8 cellular contexts compared by ENCODE assay signal in the genomic region with DNA sequence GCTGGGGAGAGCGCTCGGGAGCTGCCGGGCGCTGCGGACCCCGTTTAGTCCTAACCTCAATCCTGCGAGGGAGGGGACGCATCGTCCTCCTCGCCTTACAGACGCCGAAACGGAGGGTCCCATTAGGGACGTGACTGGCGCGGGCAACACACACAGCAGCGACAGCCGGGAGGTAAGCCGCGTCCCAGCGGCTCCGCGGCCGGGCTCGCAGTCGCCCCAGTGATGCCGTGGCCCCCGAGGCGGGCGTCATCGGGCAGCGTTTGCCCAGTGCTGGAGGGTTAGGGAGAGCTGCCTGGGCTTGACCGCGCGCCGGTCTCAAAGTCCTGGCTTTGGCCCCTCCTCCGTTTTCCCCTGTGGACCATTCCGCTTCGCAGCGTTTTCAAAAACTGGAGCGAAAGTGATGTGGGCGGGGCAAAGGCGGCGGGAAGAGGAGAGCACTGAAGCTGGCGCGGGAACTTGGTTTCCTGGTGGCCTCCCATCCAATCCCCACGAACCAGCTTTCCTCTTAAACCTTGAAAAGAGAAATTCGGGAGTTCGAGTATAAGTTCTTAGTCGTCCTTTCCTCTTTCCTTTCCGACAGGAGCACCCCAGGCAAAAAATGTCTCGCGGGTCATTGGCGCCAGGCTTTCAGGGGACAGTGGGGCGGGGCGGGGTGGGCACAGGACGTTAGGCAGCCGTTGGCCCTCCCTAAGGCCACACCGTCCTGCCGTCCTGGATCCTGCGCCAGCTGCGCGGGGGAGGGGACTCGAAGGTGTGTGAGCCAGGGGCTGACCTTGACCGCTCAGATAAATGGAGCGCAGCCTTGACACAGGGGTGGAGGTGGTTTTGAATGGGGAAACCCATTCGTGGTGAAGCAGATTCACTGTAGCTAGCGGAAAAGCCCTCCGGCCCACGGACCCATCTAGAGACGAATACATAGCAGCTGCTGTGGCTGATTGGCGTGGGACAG. TPM values are rescaled to one million over a fixed set of nuclear protein-coding genes. Genes with fewer than 3 reads are reported as not detected.
A peak's percentile ranks its signal among the peaks of the same experiment; 100 is the strongest.
DNase-seq lines count a peak whose midpoint lies in the region; ATAC-seq and TF ChIP-seq lines count a peak whose summit lies in the region.

No MANE protein-coding gene starts in this region.

- H3K27ac Mint-ChIP-seq in activated naive CD8-positive, alpha-beta T cell treated with anti-CD3 and anti-CD28 coated beads for 36 hours = peak overlapping the region; percentile 93

- no peak for TF ChIP-seq EP300 in upper lobe of left lung (IDR thresholded peaks at IDR 0.05)

- H4K20me1 ChIP-seq in MM.1S (ENCODE audit: insufficient read depth, low read length) (no peaks in the 10 kb centered on the region), osteoblast (ENCODE audit: insufficient read depth, low read length) (no peaks in the 10 kb centered on the region)

- TF ChIP-seq CTCF in GM10266 (IDR thresholded peaks at IDR 0.05; ENCODE audit: control insufficient read depth, insufficient read depth, low read depth, missing control alignments) (no peak), MM.1S (IDR thresholded peaks at IDR 0.05; ENCODE audit: low read length) (no peak), osteoblast (IDR thresholded peaks at IDR 0.05; ENCODE audit: extremely low read depth, low read depth, low read length) (no peak), upper lobe of left lung (IDR thresholded peaks at IDR 0.05) (no peak)

- ATAC-seq in Right ventricle myocardium superior (ENCODE audit: poor library complexity) = peak; percentile 95
- ATAC-seq in upper lobe of left lung (ENCODE audit: low FRiP score in 2 of 2) = peak; percentile 88 to 95

- H2AFZ ChIP-seq in MM.1S (ENCODE audit: low read length) (peak overlapping the region; percentile 68), osteoblast (ENCODE audit: low read length) (peak overlapping the region; percentile 96)

- CTCF ChIA-PET in HEK293T (lab: Yijun Ruan, JAX) = interaction anchor here (0.7 kb wide), 1 partner anchor 38 kb away, joined by 4 read pairs; no protein-coding TSS in a partner anchor

- no peaks in the 10 kb centered on the region for H3K27me3 ChIP-seq in MM.1S (replicated peaks; ENCODE audit: insufficient read depth, low read length)
- no peaks in the 10 kb centered on the region for H3K27me3 ChIP-seq in osteoblast (ENCODE audit: insufficient read depth, low read length)
- peaks cover 0 to 7% (median 0%) of the 10 kb centered on the region in 4 donors for H3K27me3 ChIP-seq in upper lobe of left lung

- H3K4me3 Mint-ChIP-seq in activated naive CD8-positive, alpha-beta T cell treated with anti-CD3 and anti-CD28 coated beads for 36 hours = peak overlapping the region; percentile 93

- H3K9ac ChIP-seq in MM.1S (ENCODE audit: low read length) = peak overlapping the region; percentile 99

- 3 to 4% methylated on average over 35 to 39 of the region's 72 CpGs for WGBS in upper lobe of left lung, 2 donors

- H3K4me1 ChIP-seq in MM.1S (ENCODE audit: low read length) = peaks cover 5% of the 10 kb centered on the region; the same call in 1 of the 2 replicates
- H3K4me1 ChIP-seq in osteoblast (ENCODE audit: insufficient read depth, low read length) = peaks cover 8% of the 10 kb centered on the region
- H3K4me1 ChIP-seq in upper lobe of left lung = peaks cover 5 to 21% (median 13%) of the 10 kb centered on the region in 4 donors

- H3K27ac ChIP-seq in MM.1S (ENCODE audit: low read length) (peak overlapping the region; percentile 95), osteoblast (ENCODE audit: low read depth, low read length) (peak overlapping the region; percentile 56), upper lobe of left lung (peak overlapping the region in 2 of 4 donors; percentile 30 to 62)

- H3K27me3 Mint-ChIP-seq in activated naive CD8-positive, alpha-beta T cell treated with anti-CD3 and anti-CD28 coated beads for 36 hours = peaks cover 55% of the 10 kb centered on the region

- H3K9me3 ChIP-seq in MM.1S (replicated peaks; ENCODE audit: insufficient read depth, low read length) (no peaks in the 10 kb centered on the region), osteoblast (ENCODE audit: low read depth, low read length) (no peaks in the 10 kb centered on the region), upper lobe of left lung (no peaks in the 10 kb centered on the region)

- H3K4me3 ChIP-seq in MM.1S (ENCODE audit: low read length) (peak overlapping the region; percentile 98), osteoblast (ENCODE audit: insufficient read depth, low read length) (peak overlapping the region; percentile 95), upper lobe of left lung (peak overlapping the region; percentile 43 to 88 (median 66))

- peaks cover 26% of the 10 kb centered on the region; the same call in 1 of the 2 replicates for H3F3A ChIP-seq in MM.1S (ENCODE audit: insufficient read depth, low read length)

- peaks cover 27% of the 10 kb centered on the region for H3K36me3 ChIP-seq in MM.1S (replicated peaks; ENCODE audit: insufficient read depth, low read length)
- no peaks in the 10 kb centered on the region for H3K36me3 ChIP-seq in osteoblast (ENCODE audit: insufficient read depth, low read length)
- no peaks in the 10 kb centered on the region for H3K36me3 ChIP-seq in upper lobe of left lung

- DNase-seq in GM10266 (ENCODE audit: extremely low spot score) (peak; percentile 78), HEK293T (ENCODE audit: extremely low spot score) (peak; percentile 60), MM.1S (peak; percentile 92), SHP77 treated with DMSO at 0.1 percent for 48 hours (lab: John Stamatoyannopoulos, UW) (peak; percentile 78), Right ventricle myocardium superior (peak; percentile 88), osteoblast (ENCODE audit: insufficient read length, low spot score, missing footprints) (peak; percentile 98), upper lobe of left lung (peak; percentile 84 to 91)
- peak; percentile 80 for DNase-seq in activated naive CD8-positive, alpha-beta T cell treated with anti-CD3 and anti-CD28 coated beads for 36 hours

- intact Hi-C loops in Right ventricle myocardium superior (cut with DNase I) = no loop called here

- H3K36me3 Mint-ChIP-seq in activated naive CD8-positive, alpha-beta T cell treated with anti-CD3 and anti-CD28 coated beads for 36 hours = peaks cover 45% of the 10 kb centered on the region

- H3K79me2 ChIP-seq in MM.1S (ENCODE audit: low read length) (peaks cover 52% of the 10 kb centered on the region), osteoblast (ENCODE audit: insufficient read depth, low read length) (peaks cover 32% of the 10 kb centered on the region)

- POLR2A ChIA-PET in HEK293T (lab: Yijun Ruan, JAX) = interaction anchor here (0.7 to 2.2 kb wide), 19 partner anchors 8 to 1469 kb away, joined by 3 to 10 read pairs (median 3); partner anchors contain the start of gene THOC1

- H3K9me2 ChIP-seq in MM.1S (replicated peaks; ENCODE audit: insufficient read depth, low read length) = no peaks in the 10 kb centered on the region

- no peak for TF ChIP-seq POLR2A in upper lobe of left lung (IDR thresholded peaks at IDR 0.05)

- H3K4me2 ChIP-seq in MM.1S (ENCODE audit: low read depth, low read length) (peak overlapping the region; percentile 66), osteoblast (ENCODE audit: insufficient read depth, low read length) (peak overlapping the region; percentile 93)

- peaks cover 10% of the 10 kb centered on the region for H3K9me3 Mint-ChIP-seq in activated naive CD8-positive, alpha-beta T cell treated with anti-CD3 and anti-CD28 coated beads for 36 hours

- H3K4me1 Mint-ChIP-seq in activated naive CD8-positive, alpha-beta T cell treated with anti-CD3 and anti-CD28 coated beads for 36 hours = peaks cover 19% of the 10 kb centered on the region

TF ChIP-seq in HEK293T, 16 proteins besides CTCF, POLR2A, EP300 and RAD21:
- TF ChIP-seq PKNOX1 (IDR thresholded peaks at IDR 0.05) = no peak
- no peak for TF ChIP-seq FOXM1 (IDR thresholded peaks at IDR 0.05; ENCODE audit: borderline replicate concordance)
- no peak for TF ChIP-seq LEF1 (IDR thresholded peaks at IDR 0.05; ENCODE audit: borderline replicate concordance)
- no peak for TF ChIP-seq NFRKB (IDR thresholded peaks at IDR 0.05)
- no peak for TF ChIP-seq FOXK2 (IDR thresholded peaks at IDR 0.05)
- no peak for TF ChIP-seq FOXA1 (IDR thresholded peaks at IDR 0.05)
- no peak for TF ChIP-seq L3MBTL2 (conservative IDR thresholded peaks at IDR 0.05)
- no peak for TF ChIP-seq HDGF (IDR thresholded peaks at IDR 0.05; ENCODE audit: borderline replicate concordance)
- no peak for TF ChIP-seq BHLHE40 (IDR thresholded peaks at IDR 0.05; ENCODE audit: borderline replicate concordance)
- TF ChIP-seq TARDBP (IDR thresholded peaks at IDR 0.05) = no peak

RNA-seq across cellular contexts. Expression of gene TYMS, which starts 0.8 kb away (rescaled TPM):
- 100 to 1,000 TPM; 364 to 369 TPM for total RNA-seq in activated naive CD8-positive, alpha-beta T cell treated with anti-CD3 and anti-CD28 coated beads for 36 hours
- 2.7 TPM for total RNA-seq in Right ventricle myocardium superior
- total RNA-seq in osteoblast = 4.7 and 5.3 TPM in 2 replicates
- total RNA-seq in upper lobe of left lung = 10 to 100 TPM in 2 of 6 donors, 1 to 10 TPM in 3, not detected in 1; 5.2 to 16.3 (median 7.6) TPM

RNA-seq across cellular contexts. Expression of gene ENOSF1, which starts 54.2 kb away (rescaled TPM):
- 10 to 100 TPM; 61.7 to 75.2 TPM for total RNA-seq in activated naive CD8-positive, alpha-beta T cell treated with anti-CD3 and anti-CD28 coated beads for 36 hours
- total RNA-seq in Right ventricle myocardium superior = 20.9 TPM
- 47.0 and 56.3 TPM in 2 replicates for total RNA-seq in osteoblast
- total RNA-seq in upper lobe of left lung = 100 to 1,000 TPM in 3 of 6 donors, 10 to 100 TPM in 3; 66.9 to 296 (median 105) TPM

Comparison
In these comparisons a context has a peak if more than half of its experiments do, and no peak if none do; other contexts are left out.
1. RNA of gene TYMS, which starts 0.8 kb away (total RNA-seq): 364 to 369 TPM in activated naive CD8-positive, alpha-beta T cell treated with anti-CD3 and anti-CD28 coated beads for 36 hours; 5.2 to 16.3 TPM in upper lobe of left lung, 4.7 to 5.3 TPM in osteoblast and 2.7 TPM in Right ventricle myocardium superior (single experiment); every median in the first group is over 10 times any median in the second.
2. Peak in every context shown above with its lines, with median percentiles within 50 percentile points of each other: DNase-seq and H3K4me3 ChIP-seq.